In genomic region chr1:228799929-228800328, GRCh38 we compare ENCODE assay signal across 16 cellular contexts.
"Had no signal": no experiment of that assay in that cellular context is flagged by ENCODE, and none has a peak within 500 bp of the region (broad histone marks: within the 10 kb centered on the region; RNA-seq: fewer than 3 reads in every experiment).

No MANE protein-coding gene starts in this region.

- DNase-seq: activated CD4-positive, alpha-beta T cell treated with anti-CD3 and anti-CD28 coated beads for 4 hours; activated CD8-positive, alpha-beta memory T cell treated with anti-CD3 and anti-CD28 coated beads, Interleukin-2, amount 50 U/mL, for 48 hours; activated CD8-positive, alpha-beta T cell treated with anti-CD3 and anti-CD28 coated beads, Interleukin-2, amount 10 ng/mL, durations not matched to agents 7 days and 5 days; activated naive CD4-positive, alpha-beta T cell; adrenal gland; effector memory CD4-positive, alpha-beta T cell; gastrocnemius medialis; islet precursor cell; mammary epithelial cell; mucosa of descending colon; natural killer cell; nucleus accumbens; right cardiac atrium had no signal

- ATAC-seq: activated CD8-positive, alpha-beta T cell treated with anti-CD3 and anti-CD28 coated beads, Interleukin-2, amount 10 ng/mL, durations not matched to agents 7 days and 5 days; gastrocnemius medialis; left lobe of liver; mucosa of descending colon; natural killer cell; right cardiac atrium; stimulated activated effector memory CD8-positive, alpha-beta T cell treated with anti-CD3 and anti-CD28 coated beads, Interleukin-12 subunit alpha, Interleukin-12 subunit beta, amount 100 ng/mL, for 72 hours had no signal

- H3K4me3 Mint-ChIP-seq: activated CD8-positive, alpha-beta T cell treated with anti-CD3 and anti-CD28 coated beads, Interleukin-2, amount 10 ng/mL, durations not matched to agents 7 days and 5 days; natural killer cell; stimulated activated effector memory CD8-positive, alpha-beta T cell treated with anti-CD3 and anti-CD28 coated beads, Interleukin-12 subunit alpha, Interleukin-12 subunit beta, amount 100 ng/mL, for 72 hours; T-helper 2 cell treated with Interferon-gamma antibody and Interleukin-4, amounts not matched to agents 5 μg/mL and 100 μg/mL, for 36 hours had no signal

- H3K36me3 Mint-ChIP-seq: natural killer cell; stimulated activated effector memory CD8-positive, alpha-beta T cell treated with anti-CD3 and anti-CD28 coated beads, Interleukin-12 subunit alpha, Interleukin-12 subunit beta, amount 100 ng/mL, for 72 hours had no signal

- H3K27ac Mint-ChIP-seq: activated CD8-positive, alpha-beta T cell treated with anti-CD3 and anti-CD28 coated beads, Interleukin-2, amount 10 ng/mL, durations not matched to agents 7 days and 5 days; natural killer cell; stimulated activated effector memory CD8-positive, alpha-beta T cell treated with anti-CD3 and anti-CD28 coated beads, Interleukin-12 subunit alpha, Interleukin-12 subunit beta, amount 100 ng/mL, for 72 hours; T-helper 2 cell treated with Interferon-gamma antibody and Interleukin-4, amounts not matched to agents 5 μg/mL and 100 μg/mL, for 36 hours had no signal
